Comparison of ENCODE assay signal across 32 cellular contexts in genomic region chr6:19039287-19039686, GRCh38.
"Had no signal": no experiment of that assay in that cellular context is flagged by ENCODE, and none has a peak within 500 bp of the region (broad histone marks: within the 10 kb centered on the region; RNA-seq: fewer than 3 reads in every experiment).

No MANE protein-coding gene starts in this region.

- ATAC-seq: activated naive CD4-positive, alpha-beta T cell treated with anti-CD3 and anti-CD28 coated beads, Interleukin-2, amount 50 U/mL, for 72 hours; activated naive CD8-positive, alpha-beta T cell treated with anti-CD3 and anti-CD28 coated beads, Interleukin-2, amount 50 U/mL, for 24 hours; activated T-cell treated with anti-CD3 and anti-CD28 coated beads, Interleukin-2, amount 50 U/mL, for 4 hours; activated T-cell treated with anti-CD3 and anti-CD28 coated beads, Interleukin-2, amount 50 U/mL, for 72 hours; activated T-helper 17 cell treated with anti-CD3 and anti-CD28 coated beads, Interleukin-2, amount 50 U/mL, for 72 hours; body of pancreas had no signal

- H3K36me3 ChIP-seq: adrenal gland, ascending aorta, brain microvascular endothelial cell, breast epithelium had no signal

- H3K27me3 ChIP-seq: adrenal gland, ascending aorta, body of pancreas, brain microvascular endothelial cell, breast epithelium had no signal

- H3K9me3 ChIP-seq: adrenal gland, ascending aorta, body of pancreas, breast epithelium had no signal

- H3K4me3 ChIP-seq: adrenal gland, ascending aorta, body of pancreas, breast epithelium had no signal

- DNase-seq: activated effector memory CD4-positive, alpha-beta T cell treated with anti-CD3 and anti-CD28 coated beads, Interleukin-2, amount 50 U/mL, for 16 hours; activated effector memory CD4-positive, alpha-beta T cell treated with Interleukin-2 at 50 U/mL for 16 hours; activated gamma-delta T cell; activated gamma-delta T cell treated with Interleukin-2 at 50 U/mL for 16 hours; activated naive CD4-positive, alpha-beta T cell; activated naive CD4-positive, alpha-beta T cell treated with anti-CD3 and anti-CD28 coated beads for 36 hours; activated naive CD4-positive, alpha-beta T cell treated with anti-CD3 and anti-CD28 coated beads, Interleukin-2, amount 10 ng/mL, durations not matched to agents 7 days and 5 days; activated naive CD4-positive, alpha-beta T cell treated with anti-CD3 and anti-CD28 coated beads, Interleukin-2, amount 50 U/mL, for 16 hours; activated naive CD4-positive, alpha-beta T cell treated with Interleukin-2 at 50 U/mL for 16 hours; activated naive CD8-positive, alpha-beta T cell treated with anti-CD3 and anti-CD28 coated beads for 36 hours; activated naive CD8-positive, alpha-beta T cell treated with anti-CD3 and anti-CD28 coated beads, Interleukin-2, amount 10 ng/mL, durations not matched to agents 7 days and 5 days; activated naive CD8-positive, alpha-beta T cell treated with anti-CD3 and anti-CD28 coated beads, Interleukin-2, amount 50 U/mL, for 24 hours; activated T-cell treated with anti-CD3 and anti-CD28 coated beads for 4 hours; activated T-cell treated with anti-CD3 and anti-CD28 coated beads, Interleukin-2, amount 50 U/mL, for 1 hour; activated T-cell treated with anti-CD3 and anti-CD28 coated beads, Interleukin-2, amount 50 U/mL, for 24 hours; activated T-cell treated with anti-CD3 and anti-CD28 coated beads, Interleukin-2, amount 50 U/mL, for 4 hours; activated T-cell treated with anti-CD3 and anti-CD28 coated beads, Interleukin-2, amount 50 U/mL, for 48 hours; activated T-cell treated with anti-CD3 and anti-CD28 coated beads, Interleukin-2, amount 50 U/mL, for 72 hours; adrenal gland; amniotic stem cell; amygdala; anterior cingulate cortex; aorta; body of pancreas; brain microvascular endothelial cell; caudate nucleus; central memory CD4-positive, alpha-beta T cell; cerebellar nuclear complex had no signal

- H3K27ac ChIP-seq: adrenal gland, ascending aorta, body of pancreas, brain microvascular endothelial cell, breast epithelium had no signal

- H3K4me1 ChIP-seq: adrenal gland, body of pancreas, breast epithelium had no signal
